In genomic region chr9:1927546-1927945, GRCh38 we compare ENCODE assay signal across 20 cellular contexts.
DNase-seq lines count a peak whose midpoint lies in the region; ATAC-seq and TF ChIP-seq lines count a peak whose summit lies in the region.
"Had no signal": no experiment of that assay in that cellular context is flagged by ENCODE, and none has a peak within 500 bp of the region (broad histone marks: within the 10 kb centered on the region; RNA-seq: fewer than 3 reads in every experiment).

No MANE protein-coding gene starts in this region.

- no peak overlapping the region for H3K23ac ChIP-seq in mesenchymal stem cell (ENCODE audit: low read length in 2 of 2)

- H3K27me3 Mint-ChIP-seq in WTC11 (ENCODE audit: low read depth), result peaks cover 1% of the 10 kb centered on the region; the same call in 1 of the 2 replicates
- H3K27me3 Mint-ChIP-seq: B cell; CD4-positive, alpha-beta T cell had no signal

- H3K4me2 ChIP-seq in OCI-LY3 (ENCODE audit: low read length), result no peak overlapping the region
- H3K4me2 ChIP-seq in mesenchymal stem cell (ENCODE audit: low read length, poor library complexity, severe bottlenecking), result no peak overlapping the region
- H3K4me2 ChIP-seq: A549; BLaER1 treated with 17β-estradiol and CSF1 and Interleukin-3, amounts not matched to agents 10 nM and 100 nM had no signal

- peaks cover 13% of the 10 kb centered on the region for H3K79me2 ChIP-seq in OCI-LY3 (ENCODE audit: low read length)

- TF ChIP-seq CTCF in OCI-LY3 (IDR thresholded peaks at IDR 0.05; ENCODE audit: low read depth, low read length) (no peak), WTC11 (IDR thresholded peaks at IDR 0.05) (no peak), right atrium auricular region (IDR thresholded peaks at IDR 0.05) (no peak)

- no peak overlapping the region for H3K14ac ChIP-seq in mesenchymal stem cell (ENCODE audit: low read length in 2 of 2)

- no peak overlapping the region for H2BK120ac ChIP-seq in mesenchymal stem cell (ENCODE audit: low read depth, low read length)

- H2BK5ac ChIP-seq in mesenchymal stem cell (ENCODE audit: low read depth, low read length, poor library complexity, severe bottlenecking), result no peak overlapping the region

- peaks cover 67% of the 10 kb centered on the region for H3K4me1 ChIP-seq in OCI-LY3 (ENCODE audit: low read length)
- H3K4me1 ChIP-seq in mesenchymal stem cell (ENCODE audit: control insufficient read depth, insufficient read depth, low read depth, low read length), result no peaks in the 10 kb centered on the region
- H3K4me1 ChIP-seq in right atrium auricular region, result no peaks in the 10 kb centered on the region
- H3K4me1 ChIP-seq: A549; BLaER1 treated with 17β-estradiol and CSF1 and Interleukin-3, amounts not matched to agents 10 nM and 100 nM; Caco-2 had no signal

- CTCF ChIA-PET in WTC11 (lab: Charles Lee), result interaction anchor here (0.6 to 1.7 kb wide), 2 partner anchors 8 to 12 kb away, joined by 4 to 5 read pairs; no protein-coding TSS in a partner anchor

- H4K91ac ChIP-seq in mesenchymal stem cell (ENCODE audit: low read length), result no peak overlapping the region

- no peaks in the 10 kb centered on the region for H3K36me3 Mint-ChIP-seq in WTC11
- H3K36me3 Mint-ChIP-seq: CD8-positive, alpha-beta T cell had no signal

- no peak overlapping the region for H3K4ac ChIP-seq in mesenchymal stem cell (ENCODE audit: low read depth in 1 of 2, low read length in 2 of 2)

- no peaks in the 10 kb centered on the region for H4K20me1 ChIP-seq in OCI-LY3 (ENCODE audit: insufficient read depth, low read length)
- H4K20me1 ChIP-seq: BLaER1 treated with 17β-estradiol and CSF1 and Interleukin-3, amounts not matched to agents 10 nM and 100 nM had no signal

- 0 out of 2 replicates have a peak, but pooled peaks cover 6% of the 10 kb centered on the region for H3K9me3 Mint-ChIP-seq in WTC11
- H3K9me3 Mint-ChIP-seq: CD4-positive, alpha-beta T cell; CD8-positive, alpha-beta T cell had no signal

- peak; percentile 39 for DNase-seq in G401 (ENCODE audit: low spot score)
- DNase-seq in cerebellar cortex (ENCODE audit: low spot score), result peak; percentile 22
- DNase-seq in ecto neural progenitor cell (ENCODE audit: low spot score), result peak; percentile 50
- no peak for DNase-seq in mesenchymal stem cell
- no peak for DNase-seq in WTC11 (ENCODE audit: low spot score)
- DNase-seq in right atrium auricular region (ENCODE audit: low spot score), result no peak
- DNase-seq: AML-193; Caco-2; Calu3; CD4-positive, alpha-beta T cell; CD8-positive, alpha-beta T cell; DMS79 treated with DMSO at 0.1 percent for 48 hours; GDM1 had no signal

- H3K27ac ChIP-seq in OCI-LY3 (ENCODE audit: low read length) (peak overlapping the region; percentile 99), mesenchymal stem cell (ENCODE audit: low read length, poor library complexity, severe bottlenecking) (no peak overlapping the region), right atrium auricular region (no peak overlapping the region)
- H3K27ac ChIP-seq: 22Rv1; A549; BLaER1 treated with 17β-estradiol and CSF1 and Interleukin-3, amounts not matched to agents 10 nM and 100 nM; C4-2B had no signal

- no peaks in the 10 kb centered on the region for H3K79me1 ChIP-seq in mesenchymal stem cell (replicated peaks; ENCODE audit: low read length, poor library complexity, severe bottlenecking)

- H3K27ac Mint-ChIP-seq in WTC11, result no peak overlapping the region
- H3K27ac Mint-ChIP-seq: B cell; CD4-positive, alpha-beta T cell; CD8-positive, alpha-beta T cell had no signal

- no peak overlapping the region for H2AFZ ChIP-seq in OCI-LY3 (ENCODE audit: low read depth, low read length)
- H2AFZ ChIP-seq in mesenchymal stem cell (ENCODE audit: low read depth, low read length), result no peak overlapping the region

- 70% methylated on average over 6 of the region's 6 CpGs for WGBS in mesenchymal stem cell

- ATAC-seq in WTC11 (no peak), GM18867 (IDR thresholded peaks at IDR 0.05; ENCODE audit: unreplicated experiment) (no peak)
- ATAC-seq: CD8-positive, alpha-beta T cell had no signal

- H3K9me3 ChIP-seq in OCI-LY3 (ENCODE audit: insufficient read depth, low read length), result no peaks in the 10 kb centered on the region
- no peaks in the 10 kb centered on the region for H3K9me3 ChIP-seq in mesenchymal stem cell (ENCODE audit: control insufficient read depth, low read length)
- H3K9me3 ChIP-seq in right atrium auricular region, result no peaks in the 10 kb centered on the region
- H3K9me3 ChIP-seq: A549, Caco-2 had no signal

- H3K9ac ChIP-seq in OCI-LY3 (ENCODE audit: low read length), result no peak overlapping the region; the same call in 1 of the 2 replicates
- no peak overlapping the region for H3K9ac ChIP-seq in mesenchymal stem cell (ENCODE audit: low read length)
- H3K9ac ChIP-seq: BLaER1 treated with 17β-estradiol and CSF1 and Interleukin-3, amounts not matched to agents 10 nM and 100 nM had no signal

- no peaks in the 10 kb centered on the region for H3K27me3 ChIP-seq in OCI-LY3 (ENCODE audit: low read depth, low read length)
- H3K27me3 ChIP-seq in mesenchymal stem cell (ENCODE audit: control insufficient read depth in 1 of 2, insufficient read depth in 1 of 2, low read length in 2 of 2), result no peaks in the 10 kb centered on the region
- no peaks in the 10 kb centered on the region for H3K27me3 ChIP-seq in right atrium auricular region
- H3K27me3 ChIP-seq: BLaER1 treated with 17β-estradiol and CSF1 and Interleukin-3, amounts not matched to agents 10 nM and 100 nM had no signal

- H3K4me1 Mint-ChIP-seq in WTC11, result peaks cover 11% of the 10 kb centered on the region

- no peak overlapping the region for H3K18ac ChIP-seq in mesenchymal stem cell (ENCODE audit: low read depth in 1 of 2, low read length in 2 of 2)

- in situ Hi-C loops in G401 (cut with HindIII; ENCODE audit: low sequenced_read_pairs), result no loop called here

- no peak overlapping the region for H2AK5ac ChIP-seq in mesenchymal stem cell (ENCODE audit: low read length, severe bottlenecking)

- H3K36me3 ChIP-seq in OCI-LY3 (replicated peaks; ENCODE audit: low read depth, low read length) (peaks cover 25% of the 10 kb centered on the region), mesenchymal stem cell (ENCODE audit: control insufficient read depth in 1 of 2, insufficient read depth in 2 of 2, low read depth in 1 of 2, low read length in 2 of 2) (no peaks in the 10 kb centered on the region), right atrium auricular region (no peaks in the 10 kb centered on the region)
- H3K36me3 ChIP-seq: BLaER1 treated with 17β-estradiol and CSF1 and Interleukin-3, amounts not matched to agents 10 nM and 100 nM had no signal

- POLR2A ChIA-PET in WTC11 (lab: Charles Lee), result no interaction called here

- H3K4me3 ChIP-seq in OCI-LY3 (ENCODE audit: low read length) (no peak overlapping the region), mesenchymal stem cell (ENCODE audit: insufficient read depth in 1 of 2, low read depth in 1 of 2, low read length in 2 of 2) (no peak overlapping the region), right atrium auricular region (no peak overlapping the region)
- H3K4me3 ChIP-seq: A549; BLaER1 treated with 17β-estradiol and CSF1 and Interleukin-3, amounts not matched to agents 10 nM and 100 nM had no signal

- no peak overlapping the region for H4K8ac ChIP-seq in mesenchymal stem cell (ENCODE audit: low read length)

- no peak overlapping the region for H2BK12ac ChIP-seq in mesenchymal stem cell (ENCODE audit: low read length in 2 of 2)

- H3K4me3 Mint-ChIP-seq in WTC11, result no peak overlapping the region
- H3K4me3 Mint-ChIP-seq: B cell; CD4-positive, alpha-beta T cell; CD8-positive, alpha-beta T cell had no signal

- no peak overlapping the region for H2BK15ac ChIP-seq in mesenchymal stem cell (ENCODE audit: low read depth, poor library complexity, severe bottlenecking)

TF ChIP-seq in WTC11, 78 proteins besides CTCF, POLR2A, EP300 and RAD21:
- TF ChIP-seq SMAD3 (CRISPR knock-in tag; IDR thresholded peaks at IDR 0.05; ENCODE audit: borderline replicate concordance) (no peak), ZNF671 (CRISPR knock-in tag; IDR thresholded peaks at IDR 0.05) (no peak), TEAD4 (CRISPR knock-in tag; IDR thresholded peaks at IDR 0.05) (no peak), ARID4B (CRISPR knock-in tag; IDR thresholded peaks at IDR 0.05; ENCODE audit: borderline replicate concordance) (no peak)
TF ChIP-seq in WTC11: peak in this region for 0.

Comparison
In these comparisons a context has a peak if more than half of its experiments do, and no peak if none do; other contexts are left out.
1. DNase-seq: peak in G401 (single experiment), cerebellar cortex (single experiment) and ecto neural progenitor cell (single experiment); none in mesenchymal stem cell (single experiment), WTC11 (single experiment) and right atrium auricular region (single experiment).